10 cellular contexts compared by ENCODE assay signal in genomic region chr3:196774191-196774820, GRCh38. TPM values are rescaled to one million over a fixed set of nuclear protein-coding genes. Genes with fewer than 3 reads are reported as not detected.
DNase-seq lines count a peak whose midpoint lies in the region; ATAC-seq and TF ChIP-seq lines count a peak whose summit lies in the region.
"Had no signal": no experiment of that assay in that cellular context is flagged by ENCODE, and none has a peak within 500 bp of the region (broad histone marks: within the 10 kb centered on the region; RNA-seq: fewer than 3 reads in every experiment).

No MANE protein-coding gene starts in this region.

- peaks cover 2% of the 10 kb centered on the region for H3K9me3 Mint-ChIP-seq in activated naive CD4-positive, alpha-beta T cell treated with anti-CD3 and anti-CD28 coated beads, Interleukin-2, amount 10 ng/mL, durations not matched to agents 7 days and 5 days
- H3K9me3 Mint-ChIP-seq in activated T-helper 17 cell treated with anti-CD3 and anti-CD28 coated beads, Interleukin-2, amount 50 U/mL, for 72 hours, result no peaks in the 10 kb centered on the region
- peaks cover 3% of the 10 kb centered on the region for H3K9me3 Mint-ChIP-seq in stimulated activated memory B cell treated with anti-CD40 and anti-IgM and Interleukin-4, amounts not matched to agents 10 μg/mL and 1 μg/mL and 100 μg/mL, for 72 hours

- peak overlapping the region; percentile 15 for H3K27ac Mint-ChIP-seq in activated naive CD4-positive, alpha-beta T cell treated with anti-CD3 and anti-CD28 coated beads, Interleukin-2, amount 10 ng/mL, durations not matched to agents 7 days and 5 days
- peak overlapping the region; percentile 51 for H3K27ac Mint-ChIP-seq in activated T-helper 17 cell treated with anti-CD3 and anti-CD28 coated beads, Interleukin-2, amount 50 U/mL, for 72 hours
- peak overlapping the region; percentile 28 for H3K27ac Mint-ChIP-seq in stimulated activated memory B cell treated with anti-CD40 and anti-IgM and Interleukin-4, amounts not matched to agents 10 μg/mL and 1 μg/mL and 100 μg/mL, for 72 hours

- peak; percentile 89 for ATAC-seq in activated T-helper 17 cell treated with anti-CD3 and anti-CD28 coated beads, Interleukin-2, amount 50 U/mL, for 72 hours (replicated peaks)
- peak; percentile 62 for ATAC-seq in stimulated activated memory B cell treated with anti-CD40 and anti-IgM and Interleukin-4, amounts not matched to agents 10 μg/mL and 1 μg/mL and 100 μg/mL, for 72 hours
- ATAC-seq in GM21576 (IDR thresholded peaks at IDR 0.05; ENCODE audit: unreplicated experiment), result no peak

- no peak for TF ChIP-seq CTCF in hepatocyte (IDR thresholded peaks at IDR 0.05; ENCODE audit: poor library complexity)

- H3K27ac ChIP-seq in hepatocyte, result peak overlapping the region; percentile 44

- H3K4me3 ChIP-seq in hepatocyte, result no peak overlapping the region
- H3K4me3 ChIP-seq: esophagus muscularis mucosa, Peyer's patch had no signal

- H4K20me1 ChIP-seq in hepatocyte (ENCODE audit: insufficient read depth, poor library complexity, severe bottlenecking), result peaks cover 10% of the 10 kb centered on the region

- H3K27me3 Mint-ChIP-seq in activated naive CD4-positive, alpha-beta T cell treated with anti-CD3 and anti-CD28 coated beads, Interleukin-2, amount 10 ng/mL, durations not matched to agents 7 days and 5 days, result no peaks in the 10 kb centered on the region
- no peaks in the 10 kb centered on the region for H3K27me3 Mint-ChIP-seq in activated T-helper 17 cell treated with anti-CD3 and anti-CD28 coated beads, Interleukin-2, amount 50 U/mL, for 72 hours
- H3K27me3 Mint-ChIP-seq in stimulated activated memory B cell treated with anti-CD40 and anti-IgM and Interleukin-4, amounts not matched to agents 10 μg/mL and 1 μg/mL and 100 μg/mL, for 72 hours, result no peaks in the 10 kb centered on the region

- peaks cover 16% of the 10 kb centered on the region for H3K4me1 ChIP-seq in hepatocyte (ENCODE audit: insufficient read depth)

- 60% methylated on average over 5 of the region's 5 CpGs for WGBS in hepatocyte (ENCODE audit: low lambda C conversion rate, missing lambda C conversion rate)

- no peak for DNase-seq in activated naive CD4-positive, alpha-beta T cell treated with anti-CD3 and anti-CD28 coated beads, Interleukin-2, amount 10 ng/mL, durations not matched to agents 7 days and 5 days
- no peak for DNase-seq in activated naive CD4-positive, alpha-beta T cell treated with Interleukin-2 at 50 U/mL for 16 hours
- DNase-seq in hepatocyte (ENCODE audit: low spot score) (peak; percentile 43), NOMO-1 (lab: John Stamatoyannopoulos, UW; ENCODE audit: unreplicated experiment in 2 of 2) (no peak)
- DNase-seq in activated effector memory CD4-positive, alpha-beta T cell treated with Interleukin-2 at 50 U/mL for 16 hours, result no peak

- no peak overlapping the region for H2AFZ ChIP-seq in hepatocyte

- no peaks in the 10 kb centered on the region for H3K9me2 ChIP-seq in hepatocyte (replicated peaks; ENCODE audit: insufficient read depth)

- no peak overlapping the region for H3K4me2 ChIP-seq in hepatocyte

- CTCF ChIA-PET in activated naive CD4-positive, alpha-beta T cell treated with anti-CD3 and anti-CD28 coated beads, Interleukin-2, amount 10 ng/mL, durations not matched to agents 7 days and 5 days (lab: Charles Lee), result no interaction called here

- peaks cover 29% of the 10 kb centered on the region for H3K4me1 Mint-ChIP-seq in activated naive CD4-positive, alpha-beta T cell treated with anti-CD3 and anti-CD28 coated beads, Interleukin-2, amount 10 ng/mL, durations not matched to agents 7 days and 5 days
- H3K4me1 Mint-ChIP-seq in activated T-helper 17 cell treated with anti-CD3 and anti-CD28 coated beads, Interleukin-2, amount 50 U/mL, for 72 hours, result peaks cover 50% of the 10 kb centered on the region
- peaks cover 54% of the 10 kb centered on the region for H3K4me1 Mint-ChIP-seq in stimulated activated memory B cell treated with anti-CD40 and anti-IgM and Interleukin-4, amounts not matched to agents 10 μg/mL and 1 μg/mL and 100 μg/mL, for 72 hours

- H3K4me3 Mint-ChIP-seq in activated naive CD4-positive, alpha-beta T cell treated with anti-CD3 and anti-CD28 coated beads, Interleukin-2, amount 10 ng/mL, durations not matched to agents 7 days and 5 days, result no peak overlapping the region
- peak overlapping the region; percentile 30 for H3K4me3 Mint-ChIP-seq in activated T-helper 17 cell treated with anti-CD3 and anti-CD28 coated beads, Interleukin-2, amount 50 U/mL, for 72 hours
- no peak overlapping the region for H3K4me3 Mint-ChIP-seq in stimulated activated memory B cell treated with anti-CD40 and anti-IgM and Interleukin-4, amounts not matched to agents 10 μg/mL and 1 μg/mL and 100 μg/mL, for 72 hours

- no peaks in the 10 kb centered on the region for H3K27me3 ChIP-seq in hepatocyte
- H3K27me3 ChIP-seq: esophagus muscularis mucosa, Peyer's patch had no signal

- peaks cover 44% of the 10 kb centered on the region for H3K36me3 Mint-ChIP-seq in activated naive CD4-positive, alpha-beta T cell treated with anti-CD3 and anti-CD28 coated beads, Interleukin-2, amount 10 ng/mL, durations not matched to agents 7 days and 5 days
- peaks cover 46% of the 10 kb centered on the region for H3K36me3 Mint-ChIP-seq in activated T-helper 17 cell treated with anti-CD3 and anti-CD28 coated beads, Interleukin-2, amount 50 U/mL, for 72 hours (ENCODE audit: low read depth)
- H3K36me3 Mint-ChIP-seq in stimulated activated memory B cell treated with anti-CD40 and anti-IgM and Interleukin-4, amounts not matched to agents 10 μg/mL and 1 μg/mL and 100 μg/mL, for 72 hours, result peaks cover 20% of the 10 kb centered on the region

- no peaks in the 10 kb centered on the region for H3K36me3 ChIP-seq in hepatocyte (replicated peaks; ENCODE audit: insufficient read depth, low read depth)
- H3K36me3 ChIP-seq: esophagus muscularis mucosa, Peyer's patch had no signal

- peaks cover 100% of the 10 kb centered on the region for H3K79me2 ChIP-seq in hepatocyte

- no peaks in the 10 kb centered on the region for H3K9me3 ChIP-seq in hepatocyte (ENCODE audit: low read depth)
- H3K9me3 ChIP-seq: esophagus muscularis mucosa, Peyer's patch had no signal

RNA-seq across cellular contexts. Expression of gene PAK2, which starts 34.6 kb away (rescaled TPM):
- 100 to 1,000 TPM in 1 of 2 donors, 10 to 100 TPM in 1; 94.8 to 108 TPM for total RNA-seq in activated T-helper 17 cell treated with anti-CD3 and anti-CD28 coated beads, Interleukin-2, amount 50 U/mL, for 72 hours
- total RNA-seq in hepatocyte, result 50.9 and 51.5 TPM in 2 replicates
- 25.6 and 26.5 TPM in 2 replicates for polyA plus RNA-seq in hepatocyte
